19 cellular contexts compared by ENCODE assay signal in the genomic region with DNA sequence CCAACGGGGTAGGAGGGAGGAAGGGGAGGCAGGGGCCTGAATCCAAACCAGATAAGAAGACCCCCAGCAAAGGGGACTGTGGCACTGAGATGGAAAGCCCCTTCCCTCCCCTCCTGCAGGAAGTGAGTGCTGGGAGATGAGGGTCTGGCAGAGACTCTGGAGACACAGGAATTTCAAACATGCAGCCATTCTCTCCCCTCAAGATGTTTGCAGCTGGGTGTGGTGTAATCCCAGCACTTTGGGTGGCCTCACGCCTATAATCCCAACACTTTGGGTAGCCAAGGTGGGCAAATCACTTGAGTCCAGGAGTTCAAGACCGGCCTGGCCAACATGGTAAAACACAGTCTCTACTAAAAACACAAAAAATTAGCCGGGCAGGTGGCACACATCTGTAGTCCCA. TPM values are rescaled to one million over a fixed set of nuclear protein-coding genes. Genes with fewer than 3 reads are reported as not detected.
"Had no signal": no experiment of that assay in that cellular context is flagged by ENCODE, and none has a peak within 500 bp of the region (broad histone marks: within the 10 kb centered on the region; RNA-seq: fewer than 3 reads in every experiment).

No MANE protein-coding gene starts in this region.

- ATAC-seq: foreskin keratinocyte; psoas muscle; right lobe of liver; stimulated activated effector memory CD8-positive, alpha-beta T cell treated with anti-CD3 and anti-CD28 coated beads, Interleukin-12 subunit alpha, Interleukin-12 subunit beta, amount 100 ng/mL, for 72 hours had no signal

- H3K27me3 Mint-ChIP-seq: stimulated activated naive CD8-positive, alpha-beta T cell treated with anti-CD3 and anti-CD28 coated beads, Interleukin-15, Interleukin-2, amounts not matched to agents 100 ng/mL and 50 ng/mL, for 24 hours had no signal

- H3K27me3 ChIP-seq: colonic mucosa, foreskin keratinocyte, neutrophil, right lobe of liver, testis, tibial nerve had no signal

- H3K4me3 ChIP-seq: colonic mucosa, psoas muscle, right lobe of liver, testis, tibial nerve had no signal

- DNase-seq: colonic mucosa; dermis blood vessel endothelial cell; erythroblast; foreskin keratinocyte; head of caudate nucleus; hippocampal formation; kidney glomerular epithelial cell; psoas muscle; retina; right lobe of liver; stimulated activated CD4-positive, alpha-beta T cell treated with anti-CD3 and anti-CD28 coated beads, Interleukin-4, amount 100 ng/mL, for 1 hour; stimulated activated CD8-positive, alpha-beta memory T cell treated with anti-CD3 and anti-CD28 coated beads, Interleukin-4, amount 100 ng/mL, for 48 hours; testis had no signal

- H3K4me3 Mint-ChIP-seq: nephron; stimulated activated effector memory CD8-positive, alpha-beta T cell treated with anti-CD3 and anti-CD28 coated beads, Interleukin-12 subunit alpha, Interleukin-12 subunit beta, amount 100 ng/mL, for 72 hours; stimulated activated naive CD8-positive, alpha-beta T cell treated with anti-CD3 and anti-CD28 coated beads, Interleukin-15, Interleukin-2, amounts not matched to agents 100 ng/mL and 50 ng/mL, for 24 hours had no signal

- H3K27ac Mint-ChIP-seq: nephron; stimulated activated naive CD8-positive, alpha-beta T cell treated with anti-CD3 and anti-CD28 coated beads, Interleukin-15, Interleukin-2, amounts not matched to agents 100 ng/mL and 50 ng/mL, for 24 hours had no signal

- H3K4me1 Mint-ChIP-seq: nephron; stimulated activated effector memory CD8-positive, alpha-beta T cell treated with anti-CD3 and anti-CD28 coated beads, Interleukin-12 subunit alpha, Interleukin-12 subunit beta, amount 100 ng/mL, for 72 hours had no signal

- H3K4me1 ChIP-seq: colonic mucosa, foreskin keratinocyte, psoas muscle, testis, tibial nerve had no signal

- H3K27ac ChIP-seq: colonic mucosa, foreskin keratinocyte, neutrophil, psoas muscle, right lobe of liver, testis, tibial nerve had no signal

- H3K9me3 ChIP-seq: colonic mucosa, neutrophil, psoas muscle, right lobe of liver, testis, tibial nerve had no signal

RNA-seq across cellular contexts. Expression of a gene that starts 57.9 kb away (rescaled TPM):
- total RNA-seq: foreskin keratinocyte had no signal
- polyA plus RNA-seq: foreskin keratinocyte, liver had no signal
